ENCODE assay signal across 26 cellular contexts in genomic region chr14:30252800-30253425, GRCh38.
A peak's percentile ranks its signal among the peaks of the same experiment; 100 is the strongest.
DNase-seq lines count a peak whose midpoint lies in the region; ATAC-seq, FAIRE-seq and TF ChIP-seq lines count a peak whose summit lies in the region.
"Had no signal": no experiment of that assay in that cellular context is flagged by ENCODE, and none has a peak within 500 bp of the region (broad histone marks: within the 10 kb centered on the region; RNA-seq: fewer than 3 reads in every experiment).

No MANE protein-coding gene starts in this region.

- TF ChIP-seq POLR2A in erythroblast (IDR thresholded peaks at IDR 0.05; ENCODE audit: low read length): no peak

- in situ Hi-C loops in G401 (cut with HindIII; ENCODE audit: low sequenced_read_pairs): no loop called here

- DNase-seq in GM23338 (ENCODE audit: low spot score) (no peak), astrocyte (ENCODE audit: low read depth) (peak; percentile 41), fibroblast of lung (ENCODE audit: low read depth in 2 of 2) (peak; percentile 53 to 61), renal cortical epithelial cell (ENCODE audit: low read depth) (peak; percentile 22), DMS 273 treated with DMSO at 0.1 percent for 48 hours (lab: John Stamatoyannopoulos, UW) (no peak), G401 (ENCODE audit: low spot score) (no peak), erythroblast (lab: John Stamatoyannopoulos, UW) (no peak)
- DNase-seq in naive thymus-derived CD8-positive, alpha-beta T cell: no peak
- DNase-seq: activated CD4-positive, alpha-beta T cell treated with anti-CD3 and anti-CD28 coated beads, Interleukin-2, amount 10 ng/mL, durations not matched to agents 24 days and 14 days; activated naive CD4-positive, alpha-beta T cell treated with Interleukin-2 at 50 U/mL for 16 hours; activated T-cell treated with anti-CD3 and anti-CD28 coated beads, Interleukin-2, amount 50 U/mL, for 48 hours; amniotic stem cell; gastrocnemius medialis; immature natural killer cell; left ventricle myocardium inferior; NCI-H1694 treated with DMSO at 0.1 percent for 48 hours; NCI-H774; right cardiac atrium had no signal

- H2AFZ ChIP-seq in GM23338 (peak overlapping the region; percentile 54; the same call in 1 of the 2 replicates), astrocyte (ENCODE audit: low read depth, low read length) (no peak overlapping the region), fibroblast of lung (ENCODE audit: low read length) (no peak overlapping the region)
- H2AFZ ChIP-seq: hepatocyte, parathyroid adenoma had no signal

- H3K27ac Mint-ChIP-seq in GM23338: no peak overlapping the region
- H3K27ac Mint-ChIP-seq in astrocyte (ENCODE audit: unreplicated experiment): peak overlapping the region; percentile 35
- no peak overlapping the region for H3K27ac Mint-ChIP-seq in naive thymus-derived CD8-positive, alpha-beta T cell
- H3K27ac Mint-ChIP-seq: activated CD4-positive, alpha-beta T cell treated with anti-CD3 and anti-CD28 coated beads, Interleukin-2, amount 10 ng/mL, durations not matched to agents 24 days and 14 days; CD14-positive monocyte; immature natural killer cell; stimulated activated naive CD8-positive, alpha-beta T cell treated with anti-CD3 and anti-CD28 coated beads, Interleukin-15, Interleukin-2, amounts not matched to agents 100 ng/mL and 50 ng/mL, for 24 hours had no signal

- no peak for FAIRE-seq in astrocyte (lab: Jason Lieb, UNC)
- FAIRE-seq: K562 had no signal

- H3F3A ChIP-seq in GM23338 (replicated peaks; ENCODE audit: low read depth): no peaks in the 10 kb centered on the region

- H3K4me1 Mint-ChIP-seq in GM23338 (peaks cover 14% of the 10 kb centered on the region), astrocyte (ENCODE audit: low read depth, unreplicated experiment) (peaks cover 4% of the 10 kb centered on the region)
- no peaks in the 10 kb centered on the region for H3K4me1 Mint-ChIP-seq in naive thymus-derived CD8-positive, alpha-beta T cell
- H3K4me1 Mint-ChIP-seq: activated CD4-positive, alpha-beta T cell treated with anti-CD3 and anti-CD28 coated beads, Interleukin-2, amount 10 ng/mL, durations not matched to agents 24 days and 14 days; CD14-positive monocyte; central memory CD8-positive, alpha-beta T cell; immature natural killer cell had no signal

- no peak overlapping the region for H3K27ac ChIP-seq in GM23338 (ENCODE audit: low read depth)
- no peak overlapping the region for H3K27ac ChIP-seq in astrocyte (ENCODE audit: low read depth, low read length)
- no peak overlapping the region for H3K27ac ChIP-seq in fibroblast of lung (ENCODE audit: insufficient read depth, low read length)
- H3K27ac ChIP-seq: gastrocnemius medialis, hepatocyte, left ventricle myocardium inferior, parathyroid adenoma had no signal

- no peaks in the 10 kb centered on the region for H3K27me3 Mint-ChIP-seq in GM23338 (ENCODE audit: insufficient read depth, low read depth, poor library complexity)
- no peaks in the 10 kb centered on the region for H3K27me3 Mint-ChIP-seq in astrocyte (ENCODE audit: low read depth, unreplicated experiment)
- H3K27me3 Mint-ChIP-seq in naive thymus-derived CD8-positive, alpha-beta T cell: peaks cover 0 to 25% (median 5%) of the 10 kb centered on the region in 5 donors
- H3K27me3 Mint-ChIP-seq: activated CD4-positive, alpha-beta T cell treated with anti-CD3 and anti-CD28 coated beads, Interleukin-2, amount 10 ng/mL, durations not matched to agents 24 days and 14 days; central memory CD8-positive, alpha-beta T cell had no signal

- H3K4me2 ChIP-seq in GM23338: no peak overlapping the region
- H3K4me2 ChIP-seq in astrocyte (ENCODE audit: low read length): no peak overlapping the region
- no peak overlapping the region for H3K4me2 ChIP-seq in fibroblast of lung (ENCODE audit: extremely low read depth, insufficient read depth, low read length)
- H3K4me2 ChIP-seq: hepatocyte had no signal

- H3K36me3 ChIP-seq in GM23338 (ENCODE audit: insufficient read depth) (no peaks in the 10 kb centered on the region), astrocyte (ENCODE audit: insufficient read depth, low read length) (no peaks in the 10 kb centered on the region), fibroblast of lung (ENCODE audit: control insufficient read depth, insufficient read depth, low read length) (no peaks in the 10 kb centered on the region)
- H3K36me3 ChIP-seq: gastrocnemius medialis, left ventricle myocardium inferior, tibial nerve had no signal

- H3K9me3 ChIP-seq in astrocyte (ENCODE audit: insufficient read depth, low read depth, low read length) (no peaks in the 10 kb centered on the region), fibroblast of lung (ENCODE audit: control insufficient read depth, insufficient read depth, low read depth, low read length) (no peaks in the 10 kb centered on the region)
- H3K9me3 ChIP-seq: gastrocnemius medialis, tibial nerve had no signal

- H3K4me3 Mint-ChIP-seq in GM23338 (no peak overlapping the region), astrocyte (ENCODE audit: unreplicated experiment) (no peak overlapping the region)
- no peak overlapping the region for H3K4me3 Mint-ChIP-seq in naive thymus-derived CD8-positive, alpha-beta T cell
- H3K4me3 Mint-ChIP-seq: activated CD4-positive, alpha-beta T cell treated with anti-CD3 and anti-CD28 coated beads, Interleukin-2, amount 10 ng/mL, durations not matched to agents 24 days and 14 days; CD14-positive monocyte; central memory CD8-positive, alpha-beta T cell; immature natural killer cell; stimulated activated naive CD8-positive, alpha-beta T cell treated with anti-CD3 and anti-CD28 coated beads, Interleukin-15, Interleukin-2, amounts not matched to agents 100 ng/mL and 50 ng/mL, for 24 hours had no signal

- H3K9ac ChIP-seq in astrocyte (ENCODE audit: low read length): no peak overlapping the region
- H3K9ac ChIP-seq in fibroblast of lung (ENCODE audit: insufficient read depth, low read length): no peak overlapping the region
- H3K9ac ChIP-seq: parathyroid adenoma had no signal

- H3K27me3 ChIP-seq in GM23338 (ENCODE audit: insufficient read depth) (no peaks in the 10 kb centered on the region), astrocyte (ENCODE audit: insufficient read depth, low read length) (no peaks in the 10 kb centered on the region), fibroblast of lung (ENCODE audit: control insufficient read depth, insufficient read depth, low read length) (no peaks in the 10 kb centered on the region)
- H3K27me3 ChIP-seq: gastrocnemius medialis, hepatocyte, tibial nerve had no signal

- H3K4me3 ChIP-seq in GM23338 (no peak overlapping the region), astrocyte (ENCODE audit: insufficient read depth, low read depth, low read length) (no peak overlapping the region), fibroblast of lung (replicated peaks in 1 of 4; ENCODE audit: control extremely low read depth in 1 of 4, insufficient read depth in 1 of 4, low read depth in 3 of 4, low read length in 4 of 4) (no peak overlapping the region)
- H3K4me3 ChIP-seq: gastrocnemius medialis, hepatocyte, K562, left ventricle myocardium inferior, tibial nerve had no signal

- H3K9me2 ChIP-seq in GM23338 (ENCODE audit: insufficient read depth): peaks cover 16% of the 10 kb centered on the region

- H3K9me3 Mint-ChIP-seq in GM23338 (peaks cover 9% of the 10 kb centered on the region; the same call in 2 of the 3 replicates), astrocyte (ENCODE audit: unreplicated experiment) (peaks cover 11% of the 10 kb centered on the region)
- peaks cover 0 to 22% (median 10%) of the 10 kb centered on the region in 9 donors for H3K9me3 Mint-ChIP-seq in naive thymus-derived CD8-positive, alpha-beta T cell
- H3K9me3 Mint-ChIP-seq: activated CD4-positive, alpha-beta T cell treated with anti-CD3 and anti-CD28 coated beads, Interleukin-2, amount 10 ng/mL, durations not matched to agents 24 days and 14 days; stimulated activated naive CD8-positive, alpha-beta T cell treated with anti-CD3 and anti-CD28 coated beads, Interleukin-15, Interleukin-2, amounts not matched to agents 100 ng/mL and 50 ng/mL, for 24 hours had no signal

- H4K20me1 ChIP-seq in GM23338 (replicated peaks; ENCODE audit: insufficient read depth) (no peaks in the 10 kb centered on the region), astrocyte (ENCODE audit: insufficient read depth, low read length) (no peaks in the 10 kb centered on the region), fibroblast of lung (ENCODE audit: control insufficient read depth, extremely low read depth, insufficient read depth, low read length) (no peaks in the 10 kb centered on the region)

- H3K79me2 ChIP-seq in GM23338 (replicated peaks; ENCODE audit: insufficient read depth) (no peaks in the 10 kb centered on the region), astrocyte (ENCODE audit: insufficient read depth, low read length) (no peaks in the 10 kb centered on the region), fibroblast of lung (ENCODE audit: control insufficient read depth, insufficient read depth, low read length) (no peaks in the 10 kb centered on the region)
- H3K79me2 ChIP-seq: hepatocyte, parathyroid adenoma had no signal

- POLR2A ChIA-PET in naive thymus-derived CD8-positive, alpha-beta T cell (lab: Charles Lee): no interaction called here

- peaks cover 4% of the 10 kb centered on the region; the same call in 2 of the 3 replicates for H3K36me3 Mint-ChIP-seq in GM23338 (ENCODE audit: low read depth)
- no peaks in the 10 kb centered on the region for H3K36me3 Mint-ChIP-seq in astrocyte (ENCODE audit: low read depth, unreplicated experiment)
- H3K36me3 Mint-ChIP-seq in naive thymus-derived CD8-positive, alpha-beta T cell: peaks cover 0 to 10% (median 0%) of the 10 kb centered on the region in 3 donors
- H3K36me3 Mint-ChIP-seq: CD14-positive monocyte, immature natural killer cell had no signal

- H3K4me1 ChIP-seq in GM23338 (ENCODE audit: insufficient read depth) (peaks cover 19% of the 10 kb centered on the region), astrocyte (ENCODE audit: insufficient read depth, low read length) (no peaks in the 10 kb centered on the region), fibroblast of lung (ENCODE audit: control insufficient read depth, extremely low read depth, insufficient read depth, low read length) (no peaks in the 10 kb centered on the region)
- H3K4me1 ChIP-seq: gastrocnemius medialis, left ventricle myocardium inferior had no signal

- TF ChIP-seq CTCF in GM23338 (conservative IDR thresholded peaks at IDR 0.05; ENCODE audit: low read depth in 2 of 2): no peak
- TF ChIP-seq CTCF in astrocyte (IDR thresholded peaks at IDR 0.05; ENCODE audit: insufficient read depth, low read depth, low read length): no peak
- no peak for TF ChIP-seq CTCF in fibroblast of lung (conservative IDR thresholded peaks at IDR 0.05 in 1 of 2, IDR thresholded peaks at IDR 0.05 in 1 of 2; ENCODE audit: low read depth in 1 of 2, low read length in 2 of 2)

- no peak for ATAC-seq in GM23338
- no peak for ATAC-seq in naive thymus-derived CD8-positive, alpha-beta T cell
- ATAC-seq: gastrocnemius medialis, K562, right cardiac atrium, SK-N-SH treated with all-trans-retinoic acid at 6 μM for 48 hours had no signal

TF ChIP-seq in GM23338, 12 proteins besides CTCF, POLR2A, EP300 and RAD21 (continues in another document):
- TF ChIP-seq ZNF114 (CRISPR knock-in tag; IDR thresholded peaks at IDR 0.05): no peak
- TF ChIP-seq CREB1 (CRISPR knock-in tag; IDR thresholded peaks at IDR 0.05; ENCODE audit: low read depth): no peak
- TF ChIP-seq EZH2phosphoT487 (IDR thresholded peaks at IDR 0.05; ENCODE audit: unreplicated experiment): no peak
- no peak for TF ChIP-seq JUNB (IDR thresholded peaks at IDR 0.05; ENCODE audit: unreplicated experiment)

Comparison
In these comparisons a context has a peak if more than half of its experiments do, and no peak if none do; other contexts are left out.
1. DNase-seq: peak in astrocyte (single experiment), fibroblast of lung (2 of 2) and renal cortical epithelial cell (single experiment); none in GM23338 (single experiment), DMS 273 treated with DMSO at 0.1 percent for 48 hours (single experiment), G401 (single experiment), erythroblast (0 of 2) and naive thymus-derived CD8-positive, alpha-beta T cell (0 of 10).